ENCODE assay signal across 1 cellular context in the genomic region with DNA sequence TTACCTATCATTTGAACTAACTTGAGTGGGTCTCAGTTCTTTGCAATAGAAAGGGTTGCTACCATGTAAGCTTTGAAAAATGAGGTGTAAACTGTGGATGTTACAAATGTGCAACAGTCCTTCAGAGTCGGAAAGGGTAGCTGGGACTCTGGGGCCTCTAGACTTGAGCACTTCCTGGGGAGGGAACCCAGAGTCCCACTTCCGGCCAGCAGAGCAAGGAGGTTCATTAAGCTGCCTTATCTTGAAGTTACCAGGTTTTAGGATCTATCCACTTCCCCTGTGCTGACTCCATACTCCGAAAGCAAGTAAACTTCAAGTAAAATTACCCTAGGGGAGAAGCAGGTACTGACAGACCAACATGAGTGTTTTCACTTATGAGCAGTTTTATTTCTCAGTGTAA.
TF ChIP-seq lines count a peak whose summit lies in the region.

No MANE protein-coding gene starts in this region.

TF ChIP-seq in K562, 482 proteins besides CTCF, POLR2A, EP300 and RAD21 (continues in another document):
- TF ChIP-seq, protein P1, sequence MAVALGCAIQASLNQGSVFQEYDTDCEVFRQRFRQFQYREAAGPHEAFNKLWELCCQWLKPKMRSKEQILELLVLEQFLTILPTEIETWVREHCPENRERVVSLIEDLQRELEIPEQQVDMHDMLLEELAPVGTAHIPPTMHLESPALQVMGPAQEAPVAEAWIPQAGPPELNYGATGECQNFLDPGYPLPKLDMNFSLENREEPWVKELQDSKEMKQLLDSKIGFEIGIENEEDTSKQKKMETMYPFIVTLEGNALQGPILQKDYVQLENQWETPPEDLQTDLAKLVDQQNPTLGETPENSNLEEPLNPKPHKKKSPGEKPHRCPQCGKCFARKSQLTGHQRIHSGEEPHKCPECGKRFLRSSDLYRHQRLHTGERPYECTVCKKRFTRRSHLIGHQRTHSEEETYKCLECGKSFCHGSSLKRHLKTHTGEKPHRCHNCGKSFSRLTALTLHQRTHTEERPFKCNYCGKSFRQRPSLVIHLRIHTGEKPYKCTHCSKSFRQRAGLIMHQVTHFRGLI (CRISPR knock-in tag; IDR thresholded peaks at IDR 0.05), result no peak
- TF ChIP-seq, protein P2, sequence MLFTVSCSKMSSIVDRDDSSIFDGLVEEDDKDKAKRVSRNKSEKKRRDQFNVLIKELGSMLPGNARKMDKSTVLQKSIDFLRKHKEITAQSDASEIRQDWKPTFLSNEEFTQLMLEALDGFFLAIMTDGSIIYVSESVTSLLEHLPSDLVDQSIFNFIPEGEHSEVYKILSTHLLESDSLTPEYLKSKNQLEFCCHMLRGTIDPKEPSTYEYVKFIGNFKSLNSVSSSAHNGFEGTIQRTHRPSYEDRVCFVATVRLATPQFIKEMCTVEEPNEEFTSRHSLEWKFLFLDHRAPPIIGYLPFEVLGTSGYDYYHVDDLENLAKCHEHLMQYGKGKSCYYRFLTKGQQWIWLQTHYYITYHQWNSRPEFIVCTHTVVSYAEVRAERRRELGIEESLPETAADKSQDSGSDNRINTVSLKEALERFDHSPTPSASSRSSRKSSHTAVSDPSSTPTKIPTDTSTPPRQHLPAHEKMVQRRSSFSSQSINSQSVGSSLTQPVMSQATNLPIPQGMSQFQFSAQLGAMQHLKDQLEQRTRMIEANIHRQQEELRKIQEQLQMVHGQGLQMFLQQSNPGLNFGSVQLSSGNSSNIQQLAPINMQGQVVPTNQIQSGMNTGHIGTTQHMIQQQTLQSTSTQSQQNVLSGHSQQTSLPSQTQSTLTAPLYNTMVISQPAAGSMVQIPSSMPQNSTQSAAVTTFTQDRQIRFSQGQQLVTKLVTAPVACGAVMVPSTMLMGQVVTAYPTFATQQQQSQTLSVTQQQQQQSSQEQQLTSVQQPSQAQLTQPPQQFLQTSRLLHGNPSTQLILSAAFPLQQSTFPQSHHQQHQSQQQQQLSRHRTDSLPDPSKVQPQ (CRISPR knock-in tag; IDR thresholded peaks at IDR 0.05; ENCODE audit: borderline replicate concordance), result no peak
- TF ChIP-seq TRIM24 (IDR thresholded peaks at IDR 0.05), result peak in 1 of 2 experiments; percentile 56; a peak in 1 of 4 replicates
- TF ChIP-seq, protein P3, sequence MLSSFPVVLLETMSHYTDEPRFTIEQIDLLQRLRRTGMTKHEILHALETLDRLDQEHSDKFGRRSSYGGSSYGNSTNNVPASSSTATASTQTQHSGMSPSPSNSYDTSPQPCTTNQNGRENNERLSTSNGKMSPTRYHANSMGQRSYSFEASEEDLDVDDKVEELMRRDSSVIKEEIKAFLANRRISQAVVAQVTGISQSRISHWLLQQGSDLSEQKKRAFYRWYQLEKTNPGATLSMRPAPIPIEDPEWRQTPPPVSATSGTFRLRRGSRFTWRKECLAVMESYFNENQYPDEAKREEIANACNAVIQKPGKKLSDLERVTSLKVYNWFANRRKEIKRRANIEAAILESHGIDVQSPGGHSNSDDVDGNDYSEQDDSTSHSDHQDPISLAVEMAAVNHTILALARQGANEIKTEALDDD (IDR thresholded peaks at IDR 0.05), result 0 out of 2 replicates have a peak, but pooled peaks have one; percentile 40
- 0 out of 2 replicates have a peak, but pooled peaks have one; percentile 25 for TF ChIP-seq SMARCA4 (IDR thresholded peaks at IDR 0.05)
- no peak for TF ChIP-seq NFIX (CRISPR knock-in tag; IDR thresholded peaks at IDR 0.05; ENCODE audit: low read depth)
- TF ChIP-seq STAT5A (IDR thresholded peaks at IDR 0.05; ENCODE audit: borderline replicate concordance, low read length), result 0 out of 2 replicates have a peak, but pooled peaks have one; percentile 10
- no peak for TF ChIP-seq PCBP1 (IDR thresholded peaks at IDR 0.05; ENCODE audit: low read depth, low read length, poor library complexity, severe bottlenecking)
- TF ChIP-seq RBFOX2 (IDR thresholded peaks at IDR 0.05; ENCODE audit: low read depth, low read length), result no peak
- no peak for TF ChIP-seq RHOXF2B (CRISPR knock-in tag; conservative IDR thresholded peaks at IDR 0.05)
- no peak for TF ChIP-seq TEAD1 (CRISPR knock-in tag; IDR thresholded peaks at IDR 0.05)
- TF ChIP-seq SP2 (IDR thresholded peaks at IDR 0.05; ENCODE audit: extremely low read depth, low read depth, low read length, poor library complexity, severe bottlenecking), result no peak
- TF ChIP-seq, protein P4, sequence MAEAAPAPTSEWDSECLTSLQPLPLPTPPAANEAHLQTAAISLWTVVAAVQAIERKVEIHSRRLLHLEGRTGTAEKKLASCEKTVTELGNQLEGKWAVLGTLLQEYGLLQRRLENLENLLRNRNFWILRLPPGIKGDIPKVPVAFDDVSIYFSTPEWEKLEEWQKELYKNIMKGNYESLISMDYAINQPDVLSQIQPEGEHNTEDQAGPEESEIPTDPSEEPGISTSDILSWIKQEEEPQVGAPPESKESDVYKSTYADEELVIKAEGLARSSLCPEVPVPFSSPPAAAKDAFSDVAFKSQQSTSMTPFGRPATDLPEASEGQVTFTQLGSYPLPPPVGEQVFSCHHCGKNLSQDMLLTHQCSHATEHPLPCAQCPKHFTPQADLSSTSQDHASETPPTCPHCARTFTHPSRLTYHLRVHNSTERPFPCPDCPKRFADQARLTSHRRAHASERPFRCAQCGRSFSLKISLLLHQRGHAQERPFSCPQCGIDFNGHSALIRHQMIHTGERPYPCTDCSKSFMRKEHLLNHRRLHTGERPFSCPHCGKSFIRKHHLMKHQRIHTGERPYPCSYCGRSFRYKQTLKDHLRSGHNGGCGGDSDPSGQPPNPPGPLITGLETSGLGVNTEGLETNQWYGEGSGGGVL (CRISPR knock-in tag; IDR thresholded peaks at IDR 0.05), result no peak
- TF ChIP-seq FUS (optimal IDR thresholded peaks at IDR 0.05; ENCODE audit: low read depth, low read length), result no peak
- TF ChIP-seq HCFC1 (IDR thresholded peaks at IDR 0.05; ENCODE audit: low read depth, low read length), result 0 out of 2 replicates have a peak, but pooled peaks have one; percentile 16
- TF ChIP-seq SPI1 (IDR thresholded peaks at IDR 0.05; ENCODE audit: borderline replicate concordance, low read depth, low read length), result peak; percentile 82
- TF ChIP-seq, protein P5, sequence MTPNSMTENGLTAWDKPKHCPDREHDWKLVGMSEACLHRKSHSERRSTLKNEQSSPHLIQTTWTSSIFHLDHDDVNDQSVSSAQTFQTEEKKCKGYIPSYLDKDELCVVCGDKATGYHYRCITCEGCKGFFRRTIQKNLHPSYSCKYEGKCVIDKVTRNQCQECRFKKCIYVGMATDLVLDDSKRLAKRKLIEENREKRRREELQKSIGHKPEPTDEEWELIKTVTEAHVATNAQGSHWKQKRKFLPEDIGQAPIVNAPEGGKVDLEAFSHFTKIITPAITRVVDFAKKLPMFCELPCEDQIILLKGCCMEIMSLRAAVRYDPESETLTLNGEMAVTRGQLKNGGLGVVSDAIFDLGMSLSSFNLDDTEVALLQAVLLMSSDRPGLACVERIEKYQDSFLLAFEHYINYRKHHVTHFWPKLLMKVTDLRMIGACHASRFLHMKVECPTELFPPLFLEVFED (CRISPR knock-in tag; conservative IDR thresholded peaks at IDR 0.05), result no peak
- TF ChIP-seq, protein P6, sequence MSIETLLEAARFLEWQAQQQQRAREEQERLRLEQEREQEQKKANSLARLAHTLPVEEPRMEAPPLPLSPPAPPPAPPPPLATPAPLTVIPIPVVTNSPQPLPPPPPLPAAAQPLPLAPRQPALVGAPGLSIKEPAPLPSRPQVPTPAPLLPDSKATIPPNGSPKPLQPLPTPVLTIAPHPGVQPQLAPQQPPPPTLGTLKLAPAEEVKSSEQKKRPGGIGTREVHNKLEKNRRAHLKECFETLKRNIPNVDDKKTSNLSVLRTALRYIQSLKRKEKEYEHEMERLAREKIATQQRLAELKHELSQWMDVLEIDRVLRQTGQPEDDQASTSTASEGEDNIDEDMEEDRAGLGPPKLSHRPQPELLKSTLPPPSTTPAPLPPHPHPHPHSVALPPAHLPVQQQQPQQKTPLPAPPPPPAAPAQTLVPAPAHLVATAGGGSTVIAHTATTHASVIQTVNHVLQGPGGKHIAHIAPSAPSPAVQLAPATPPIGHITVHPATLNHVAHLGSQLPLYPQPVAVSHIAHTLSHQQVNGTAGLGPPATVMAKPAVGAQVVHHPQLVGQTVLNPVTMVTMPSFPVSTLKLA (conservative IDR thresholded peaks at IDR 0.05), result no peak
- TF ChIP-seq, protein P7, sequence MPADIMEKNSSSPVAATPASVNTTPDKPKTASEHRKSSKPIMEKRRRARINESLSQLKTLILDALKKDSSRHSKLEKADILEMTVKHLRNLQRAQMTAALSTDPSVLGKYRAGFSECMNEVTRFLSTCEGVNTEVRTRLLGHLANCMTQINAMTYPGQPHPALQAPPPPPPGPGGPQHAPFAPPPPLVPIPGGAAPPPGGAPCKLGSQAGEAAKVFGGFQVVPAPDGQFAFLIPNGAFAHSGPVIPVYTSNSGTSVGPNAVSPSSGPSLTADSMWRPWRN (IDR thresholded peaks at IDR 0.05; ENCODE audit: low read depth), result no peak
- no peak for TF ChIP-seq MXI1 (IDR thresholded peaks at IDR 0.05; ENCODE audit: low read depth, low read length)
- TF ChIP-seq NR2F6 (CRISPR knock-in tag; IDR thresholded peaks at IDR 0.05), result no peak
- TF ChIP-seq ZNF589 (CRISPR knock-in tag; IDR thresholded peaks at IDR 0.05; ENCODE audit: low read depth), result peak; percentile 77; the same call in 1 of the 2 replicates
- TF ChIP-seq ZC3H8 (IDR thresholded peaks at IDR 0.05), result no peak
- peak; percentile 13; the same call in 1 of the 2 replicates for TF ChIP-seq TEAD4 (IDR thresholded peaks at IDR 0.05; ENCODE audit: low read length)
- no peak for TF ChIP-seq TEAD4 (CRISPR knock-in tag; IDR thresholded peaks at IDR 0.05; ENCODE audit: borderline replicate concordance)
- no peak for TF ChIP-seq SRSF3 (IDR thresholded peaks at IDR 0.05; ENCODE audit: insufficient read depth, low read length)
- no peak for TF ChIP-seq HLTF (IDR thresholded peaks at IDR 0.05)
- TF ChIP-seq HMG20A (CRISPR knock-in tag; conservative IDR thresholded peaks at IDR 0.05), result no peak
- peak; percentile 90 for TF ChIP-seq GABPB1 (CRISPR knock-in tag; IDR thresholded peaks at IDR 0.05)
- TF ChIP-seq ELF1 (tag; IDR thresholded peaks at IDR 0.05), result peak; percentile 24; the same call in 1 of the 2 replicates
- TF ChIP-seq, protein P8, sequence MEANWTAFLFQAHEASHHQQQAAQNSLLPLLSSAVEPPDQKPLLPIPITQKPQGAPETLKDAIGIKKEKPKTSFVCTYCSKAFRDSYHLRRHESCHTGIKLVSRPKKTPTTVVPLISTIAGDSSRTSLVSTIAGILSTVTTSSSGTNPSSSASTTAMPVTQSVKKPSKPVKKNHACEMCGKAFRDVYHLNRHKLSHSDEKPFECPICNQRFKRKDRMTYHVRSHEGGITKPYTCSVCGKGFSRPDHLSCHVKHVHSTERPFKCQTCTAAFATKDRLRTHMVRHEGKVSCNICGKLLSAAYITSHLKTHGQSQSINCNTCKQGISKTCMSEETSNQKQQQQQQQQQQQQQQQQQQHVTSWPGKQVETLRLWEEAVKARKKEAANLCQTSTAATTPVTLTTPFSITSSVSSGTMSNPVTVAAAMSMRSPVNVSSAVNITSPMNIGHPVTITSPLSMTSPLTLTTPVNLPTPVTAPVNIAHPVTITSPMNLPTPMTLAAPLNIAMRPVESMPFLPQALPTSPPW (CRISPR knock-in tag; IDR thresholded peaks at IDR 0.05), result peak; percentile 20; the same call in 1 of the 2 replicates
- TF ChIP-seq, protein P9, sequence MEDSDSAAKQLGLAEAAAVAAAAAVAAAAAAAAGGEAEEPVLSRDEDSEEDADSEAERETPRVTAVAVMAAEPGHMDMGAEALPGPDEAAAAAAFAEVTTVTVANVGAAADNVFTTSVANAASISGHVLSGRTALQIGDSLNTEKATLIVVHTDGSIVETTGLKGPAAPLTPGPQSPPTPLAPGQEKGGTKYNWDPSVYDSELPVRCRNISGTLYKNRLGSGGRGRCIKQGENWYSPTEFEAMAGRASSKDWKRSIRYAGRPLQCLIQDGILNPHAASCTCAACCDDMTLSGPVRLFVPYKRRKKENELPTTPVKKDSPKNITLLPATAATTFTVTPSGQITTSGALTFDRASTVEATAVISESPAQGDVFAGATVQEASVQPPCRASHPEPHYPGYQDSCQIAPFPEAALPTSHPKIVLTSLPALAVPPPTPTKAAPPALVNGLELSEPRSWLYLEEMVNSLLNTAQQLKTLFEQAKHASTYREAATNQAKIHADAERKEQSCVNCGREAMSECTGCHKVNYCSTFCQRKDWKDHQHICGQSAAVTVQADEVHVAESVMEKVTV (CRISPR knock-in tag; IDR thresholded peaks at IDR 0.05), result no peak
- no peak for TF ChIP-seq SMAD1 (IDR thresholded peaks at IDR 0.05; ENCODE audit: low read depth, low read length, partially characterized antibody)
- no peak for TF ChIP-seq JUNB (CRISPR knock-in tag; conservative IDR thresholded peaks at IDR 0.05)
- TF ChIP-seq BACH1 (tag; IDR thresholded peaks at IDR 0.05), result no peak; the same call in 1 of the 2 replicates
- TF ChIP-seq ZNF766 (CRISPR knock-in tag; conservative IDR thresholded peaks at IDR 0.05), result peak; percentile 39; the same call in 1 of the 2 replicates
- TF ChIP-seq, protein P10, sequence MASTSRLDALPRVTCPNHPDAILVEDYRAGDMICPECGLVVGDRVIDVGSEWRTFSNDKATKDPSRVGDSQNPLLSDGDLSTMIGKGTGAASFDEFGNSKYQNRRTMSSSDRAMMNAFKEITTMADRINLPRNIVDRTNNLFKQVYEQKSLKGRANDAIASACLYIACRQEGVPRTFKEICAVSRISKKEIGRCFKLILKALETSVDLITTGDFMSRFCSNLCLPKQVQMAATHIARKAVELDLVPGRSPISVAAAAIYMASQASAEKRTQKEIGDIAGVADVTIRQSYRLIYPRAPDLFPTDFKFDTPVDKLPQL (IDR thresholded peaks at IDR 0.05; ENCODE audit: extremely low read depth, insufficient read length), result no peak
- no peak for TF ChIP-seq ZNF140 (CRISPR knock-in tag; IDR thresholded peaks at IDR 0.05)
- 0 out of 2 replicates have a peak, but pooled peaks have one; percentile 29 for TF ChIP-seq DIDO1 (tag; IDR thresholded peaks at IDR 0.05; ENCODE audit: low read depth)
- TF ChIP-seq SETDB1 (IDR thresholded peaks at IDR 0.05; ENCODE audit: low read length), result no peak
